6 cellular contexts compared by ENCODE assay signal in the genomic region with DNA sequence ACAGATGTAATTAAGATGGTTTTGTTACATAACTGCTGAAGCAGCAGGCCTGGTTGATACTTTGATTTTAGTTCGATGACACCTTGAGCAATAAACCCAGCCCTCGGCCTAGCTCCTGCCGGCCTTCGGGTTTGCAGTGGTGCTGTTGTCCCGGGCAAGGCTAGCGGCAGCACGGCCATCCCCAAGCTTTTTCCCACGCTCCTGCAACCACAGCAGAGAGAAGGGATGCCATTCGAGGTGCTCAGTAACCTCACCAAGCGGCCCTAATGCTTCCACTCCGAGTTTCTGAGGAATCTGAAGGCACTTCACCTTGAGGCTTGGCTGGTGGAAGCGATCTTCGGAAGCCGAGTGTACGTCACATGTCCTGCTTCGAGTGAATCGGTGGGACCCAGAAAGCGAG.
"Had no signal": no experiment of that assay in that cellular context is flagged by ENCODE, and none has a peak within 500 bp of the region (broad histone marks: within the 10 kb centered on the region; RNA-seq: fewer than 3 reads in every experiment).

No MANE protein-coding gene starts in this region.

- DNase-seq: GM23248, GOT3, H7, H9, HCEC 1CT, HFFc6 had no signal
